9 cellular contexts compared by ENCODE assay signal in genomic region chr15:45199136-45199810, GRCh38. TPM values are rescaled to one million over a fixed set of nuclear protein-coding genes. Genes with fewer than 3 reads are reported as not detected.
DNase-seq lines count a peak whose midpoint lies in the region; ATAC-seq and TF ChIP-seq lines count a peak whose summit lies in the region.
"Had no signal": no experiment of that assay in that cellular context is flagged by ENCODE, and none has a peak within 500 bp of the region (broad histone marks: within the 10 kb centered on the region; RNA-seq: fewer than 3 reads in every experiment).

No MANE protein-coding gene starts in this region.

- H3K4me3 ChIP-seq in colonic mucosa, result peak overlapping the region; percentile 45
- H3K4me3 ChIP-seq in thoracic aorta, result peak overlapping the region; percentile 75

- no peaks in the 10 kb centered on the region for H3K27me3 ChIP-seq in colonic mucosa
- no peaks in the 10 kb centered on the region for H3K27me3 ChIP-seq in thoracic aorta (replicated peaks; ENCODE audit: insufficient read depth)

- CTCF ChIA-PET in RWPE1 (lab: Yijun Ruan, JAX), result interaction anchor here (0.8 to 1.6 kb wide), 3 partner anchors 32 to 201 kb away, joined by 3 to 5 read pairs (median 5); no protein-coding TSS in a partner anchor

- peak; percentile 13 for ATAC-seq in GM19035 (IDR thresholded peaks at IDR 0.05; ENCODE audit: unreplicated experiment)
- ATAC-seq in HG03378 (IDR thresholded peaks at IDR 0.05; ENCODE audit: unreplicated experiment), result peak; percentile 14
- ATAC-seq in thoracic aorta (ENCODE audit: insufficient number of reproducible peaks, low FRiP score, low read depth), result no peak

- no peaks in the 10 kb centered on the region for H3K36me3 ChIP-seq in colonic mucosa
- no peaks in the 10 kb centered on the region for H3K36me3 ChIP-seq in thoracic aorta

- intact Hi-C loops in colonic mucosa (cut with DNase I), result no loop called here

- DNase-seq in RWPE1 (ENCODE audit: low spot score) (no peak), colonic mucosa (peak; percentile 68), medulla oblongata (ENCODE audit: extremely low spot score) (peak; percentile 59), thoracic aorta (ENCODE audit: low spot score) (no peak), GM13976 (ENCODE audit: low spot score) (no peak)

- no peaks in the 10 kb centered on the region for H3K9me3 ChIP-seq in colonic mucosa
- H3K9me3 ChIP-seq in thoracic aorta, result no peaks in the 10 kb centered on the region

- POLR2A ChIA-PET in RWPE1 (lab: Yijun Ruan, JAX; ENCODE audit: low non-redundant PET), result no interaction called here

- H3K4me1 ChIP-seq in colonic mucosa (no peaks in the 10 kb centered on the region), thoracic aorta (ENCODE audit: control insufficient read depth in 1 of 2, low read depth in 2 of 2) (peaks cover 0 to 25% of the 10 kb centered on the region in 2 donors)

- in situ Hi-C loops in GM13976 (cut with MboI; ENCODE audit: low sequenced_read_pairs, unreplicated experiment), result no loop called here

- H3K27ac ChIP-seq in C4-2B, result peak overlapping the region; percentile 81
- H3K27ac ChIP-seq in RWPE1, result peak overlapping the region; percentile 92
- H3K27ac ChIP-seq in colonic mucosa, result peak overlapping the region; percentile 95
- peak overlapping the region; percentile 97 to 99 for H3K27ac ChIP-seq in thoracic aorta

- H3K9ac ChIP-seq in colonic mucosa (ENCODE audit: low read depth in 2 of 2, low read length in 2 of 2), result peak overlapping the region; percentile 74 to 100

- TF ChIP-seq CTCF in C4-2B (conservative IDR thresholded peaks at IDR 0.05) (peak; percentile 37), RWPE1 (conservative IDR thresholded peaks at IDR 0.05; ENCODE audit: low read depth) (peak; percentile 29; the same call in 1 of the 2 replicates), colonic mucosa (IDR thresholded peaks at IDR 0.05) (no peak), thoracic aorta (IDR thresholded peaks at IDR 0.05) (no peak), GM13976 (IDR thresholded peaks at IDR 0.05; ENCODE audit: borderline replicate concordance, control extremely low read depth, extremely low read depth, insufficient read depth, missing control alignments) (no peak)

RNA-seq across cellular contexts. Expression of gene SHF, which starts 11.5 kb away (rescaled TPM):
- total RNA-seq in colonic mucosa (10 to 100 TPM in 1 of 2 donors, 1 to 10 TPM in 1; 8.7 to 14.7 TPM), thoracic aorta (10 to 100 TPM; 15.1 to 18.7 TPM)

RNA-seq across cellular contexts. Expression of gene SLC28A2, which starts 52.8 kb away (rescaled TPM):
- 10 to 100 TPM; 21.6 to 54.9 TPM for total RNA-seq in colonic mucosa
- not detected for total RNA-seq in thoracic aorta
- total RNA-seq: T-helper 17 cell had no signal

Comparison
In these comparisons a context has a peak if more than half of its experiments do, and no peak if none do; other contexts are left out.
1. CTCF ChIP-seq: peak in C4-2B (single experiment) and RWPE1 (single experiment); none in colonic mucosa (single experiment), thoracic aorta (single experiment) and GM13976 (single experiment).
2. DNase-seq: peak in colonic mucosa (single experiment) and medulla oblongata (single experiment); none in RWPE1 (single experiment), thoracic aorta (single experiment) and GM13976 (single experiment).
3. RNA of gene SLC28A2, which starts 52.8 kb away (total RNA-seq): 21.6 to 54.9 TPM in colonic mucosa; not detected in thoracic aorta; every median in the first group is over 10 times any median in the second.
4. Peak in every context shown above with its lines, with median percentiles within 50 percentile points of each other: H3K27ac ChIP-seq.